Comparison of ENCODE assay signal across 1 cellular context in the genomic region with DNA sequence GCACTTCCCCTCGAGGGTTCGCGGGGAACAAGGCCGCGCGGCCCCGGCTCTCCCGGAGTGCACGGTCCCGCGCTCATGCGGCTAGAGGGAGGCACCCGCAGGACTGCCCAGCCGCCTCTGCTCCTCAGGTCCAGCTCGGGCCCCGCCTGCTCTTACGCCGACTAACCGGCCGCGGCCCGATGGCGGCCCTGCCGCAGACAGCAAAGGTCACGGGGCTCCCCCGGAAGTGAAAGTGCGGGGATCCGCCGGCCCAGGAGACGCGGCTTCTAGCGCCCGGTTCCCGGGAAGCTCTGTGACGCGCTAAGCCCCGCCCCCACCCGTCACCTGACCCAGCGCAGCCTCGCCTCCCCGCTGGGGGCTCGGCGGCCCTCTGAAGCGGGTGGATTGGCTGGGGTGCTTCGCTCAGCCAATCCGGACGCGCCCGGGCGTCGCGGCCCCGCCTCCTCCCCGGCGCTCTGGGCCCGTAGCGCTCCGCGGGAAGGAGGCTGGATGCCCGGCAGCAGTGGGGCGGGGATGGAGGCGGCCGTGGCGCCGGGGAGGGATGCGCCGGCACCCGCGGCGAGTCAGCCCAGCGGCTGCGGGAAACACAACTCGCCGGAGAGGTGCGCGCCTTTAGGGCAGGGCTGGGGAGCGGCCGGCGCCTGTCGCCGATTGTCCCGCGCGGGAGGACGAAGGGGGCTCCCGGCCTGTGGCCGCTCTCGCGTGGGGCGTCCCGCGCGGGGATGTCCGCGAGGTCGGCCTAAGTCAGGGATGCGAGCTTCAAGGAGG.
A peak's percentile ranks its signal among the peaks of the same experiment; 100 is the strongest.
TF ChIP-seq lines count a peak whose summit lies in the region.

A gene with protein sequence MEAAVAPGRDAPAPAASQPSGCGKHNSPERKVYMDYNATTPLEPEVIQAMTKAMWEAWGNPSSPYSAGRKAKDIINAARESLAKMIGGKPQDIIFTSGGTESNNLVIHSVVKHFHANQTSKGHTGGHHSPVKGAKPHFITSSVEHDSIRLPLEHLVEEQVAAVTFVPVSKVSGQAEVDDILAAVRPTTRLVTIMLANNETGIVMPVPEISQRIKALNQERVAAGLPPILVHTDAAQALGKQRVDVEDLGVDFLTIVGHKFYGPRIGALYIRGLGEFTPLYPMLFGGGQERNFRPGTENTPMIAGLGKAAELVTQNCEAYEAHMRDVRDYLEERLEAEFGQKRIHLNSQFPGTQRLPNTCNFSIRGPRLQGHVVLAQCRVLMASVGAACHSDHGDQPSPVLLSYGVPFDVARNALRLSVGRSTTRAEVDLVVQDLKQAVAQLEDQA (plus strand): TSS at position 460 of the 768 bp plus-strand sequence. CDS start 54 bp downstream, at position 514.

TF ChIP-seq in HepG2, 621 proteins besides CTCF, POLR2A, EP300 and RAD21 (continued from another document and continues in another):
- TF ChIP-seq, protein P1, sequence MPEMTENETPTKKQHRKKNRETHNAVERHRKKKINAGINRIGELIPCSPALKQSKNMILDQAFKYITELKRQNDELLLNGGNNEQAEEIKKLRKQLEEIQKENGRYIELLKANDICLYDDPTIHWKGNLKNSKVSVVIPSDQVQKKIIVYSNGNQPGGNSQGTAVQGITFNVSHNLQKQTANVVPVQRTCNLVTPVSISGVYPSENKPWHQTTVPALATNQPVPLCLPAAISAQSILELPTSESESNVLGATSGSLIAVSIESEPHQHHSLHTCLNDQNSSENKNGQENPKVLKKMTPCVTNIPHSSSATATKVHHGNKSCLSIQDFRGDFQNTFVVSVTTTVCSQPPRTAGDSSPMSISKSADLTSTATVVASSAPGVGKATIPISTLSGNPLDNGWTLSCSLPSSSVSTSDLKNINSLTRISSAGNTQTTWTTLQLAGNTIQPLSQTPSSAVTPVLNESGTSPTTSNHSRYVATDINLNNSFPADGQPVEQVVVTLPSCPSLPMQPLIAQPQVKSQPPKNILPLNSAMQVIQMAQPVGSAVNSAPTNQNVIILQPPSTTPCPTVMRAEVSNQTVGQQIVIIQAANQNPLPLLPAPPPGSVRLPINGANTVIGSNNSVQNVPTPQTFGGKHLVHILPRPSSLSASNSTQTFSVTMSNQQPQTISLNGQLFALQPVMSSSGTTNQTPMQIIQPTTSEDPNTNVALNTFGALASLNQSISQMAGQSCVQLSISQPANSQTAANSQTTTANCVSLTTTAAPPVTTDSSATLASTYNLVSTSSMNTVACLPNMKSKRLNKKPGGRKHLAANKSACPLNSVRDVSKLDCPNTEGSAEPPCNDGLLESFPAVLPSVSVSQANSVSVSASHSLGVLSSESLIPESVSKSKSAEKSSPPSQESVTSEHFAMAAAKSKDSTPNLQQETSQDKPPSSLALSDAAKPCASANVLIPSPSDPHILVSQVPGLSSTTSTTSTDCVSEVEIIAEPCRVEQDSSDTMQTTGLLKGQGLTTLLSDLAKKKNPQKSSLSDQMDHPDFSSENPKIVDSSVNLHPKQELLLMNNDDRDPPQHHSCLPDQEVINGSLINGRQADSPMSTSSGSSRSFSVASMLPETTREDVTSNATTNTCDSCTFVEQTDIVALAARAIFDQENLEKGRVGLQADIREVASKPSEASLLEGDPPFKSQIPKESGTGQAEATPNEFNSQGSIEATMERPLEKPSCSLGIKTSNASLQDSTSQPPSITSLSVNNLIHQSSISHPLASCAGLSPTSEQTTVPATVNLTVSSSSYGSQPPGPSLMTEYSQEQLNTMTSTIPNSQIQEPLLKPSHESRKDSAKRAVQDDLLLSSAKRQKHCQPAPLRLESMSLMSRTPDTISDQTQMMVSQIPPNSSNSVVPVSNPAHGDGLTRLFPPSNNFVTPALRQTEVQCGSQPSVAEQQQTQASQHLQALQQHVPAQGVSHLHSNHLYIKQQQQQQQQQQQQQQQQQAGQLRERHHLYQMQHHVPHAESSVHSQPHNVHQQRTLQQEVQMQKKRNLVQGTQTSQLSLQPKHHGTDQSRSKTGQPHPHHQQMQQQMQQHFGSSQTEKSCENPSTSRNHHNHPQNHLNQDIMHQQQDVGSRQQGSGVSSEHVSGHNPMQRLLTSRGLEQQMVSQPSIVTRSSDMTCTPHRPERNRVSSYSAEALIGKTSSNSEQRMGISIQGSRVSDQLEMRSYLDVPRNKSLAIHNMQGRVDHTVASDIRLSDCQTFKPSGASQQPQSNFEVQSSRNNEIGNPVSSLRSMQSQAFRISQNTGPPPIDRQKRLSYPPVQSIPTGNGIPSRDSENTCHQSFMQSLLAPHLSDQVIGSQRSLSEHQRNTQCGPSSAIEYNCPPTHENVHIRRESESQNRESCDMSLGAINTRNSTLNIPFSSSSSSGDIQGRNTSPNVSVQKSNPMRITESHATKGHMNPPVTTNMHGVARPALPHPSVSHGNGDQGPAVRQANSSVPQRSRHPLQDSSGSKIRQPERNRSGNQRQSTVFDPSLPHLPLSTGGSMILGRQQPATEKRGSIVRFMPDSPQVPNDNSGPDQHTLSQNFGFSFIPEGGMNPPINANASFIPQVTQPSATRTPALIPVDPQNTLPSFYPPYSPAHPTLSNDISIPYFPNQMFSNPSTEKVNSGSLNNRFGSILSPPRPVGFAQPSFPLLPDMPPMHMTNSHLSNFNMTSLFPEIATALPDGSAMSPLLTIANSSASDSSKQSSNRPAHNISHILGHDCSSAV (CRISPR knock-in tag; IDR thresholded peaks at IDR 0.05; ENCODE audit: borderline replicate concordance) = no peak
- TF ChIP-seq, protein P2, sequence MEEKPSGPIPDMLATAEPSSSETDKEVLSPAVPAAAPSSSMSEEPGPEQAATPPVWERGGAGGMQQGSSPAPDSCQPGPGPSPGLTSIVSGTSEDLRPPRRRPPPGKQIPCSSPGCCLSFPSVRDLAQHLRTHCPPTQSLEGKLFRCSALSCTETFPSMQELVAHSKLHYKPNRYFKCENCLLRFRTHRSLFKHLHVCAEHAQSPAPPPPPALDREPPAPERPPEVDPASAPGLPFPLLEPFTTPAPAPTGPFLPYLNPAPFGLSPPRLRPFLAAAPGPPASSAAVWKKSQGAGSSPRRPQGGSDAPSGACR (CRISPR knock-in tag; IDR thresholded peaks at IDR 0.05) = peak; percentile 85; the same call in 1 of the 2 replicates
- TF ChIP-seq JARID2 (CRISPR knock-in tag; IDR thresholded peaks at IDR 0.05; ENCODE audit: insufficient replicate concordance) (peak; percentile 95), MYNN (CRISPR knock-in tag; IDR thresholded peaks at IDR 0.05; ENCODE audit: low read depth) (no peak; the same call in 1 of the 2 replicates), SRY (CRISPR knock-in tag; IDR thresholded peaks at IDR 0.05) (peak; percentile 61), ZNF761 (CRISPR knock-in tag; conservative IDR thresholded peaks at IDR 0.05) (0 out of 2 replicates have a peak, but pooled peaks have one; percentile 34), PAWR (CRISPR knock-in tag; IDR thresholded peaks at IDR 0.05; ENCODE audit: borderline replicate concordance) (peak; percentile 70; the same call in 1 of the 2 replicates), ZNF121 (CRISPR knock-in tag; IDR thresholded peaks at IDR 0.05) (peak; percentile 77), ZMYM4 (CRISPR knock-in tag; IDR thresholded peaks at IDR 0.05) (peak; percentile 85), KDM4B (CRISPR knock-in tag; IDR thresholded peaks at IDR 0.05) (peak; percentile 61; the same call in 1 of the 2 replicates), CENPT (CRISPR knock-in tag; IDR thresholded peaks at IDR 0.05; ENCODE audit: low read depth) (no peak), IKZF4 (CRISPR knock-in tag; IDR thresholded peaks at IDR 0.05; ENCODE audit: borderline replicate concordance, low read depth, not compliant biosample characterization) (peak; percentile 49), HOXA7 (CRISPR knock-in tag; IDR thresholded peaks at IDR 0.05) (0 out of 2 replicates have a peak, but pooled peaks have one; percentile 14), TAF15 (IDR thresholded peaks at IDR 0.05; ENCODE audit: low read depth, low read length, poor library complexity, severe bottlenecking) (no peak), PHF20 (CRISPR knock-in tag; IDR thresholded peaks at IDR 0.05) (peak; percentile 97), ZNF501 (CRISPR knock-in tag; IDR thresholded peaks at IDR 0.05) (peak; percentile 100), SOX6 (IDR thresholded peaks at IDR 0.05) (no peak), SOX6 (CRISPR knock-in tag; IDR thresholded peaks at IDR 0.05) (peak; percentile 83), ZNF589 (CRISPR knock-in tag; conservative IDR thresholded peaks at IDR 0.05) (0 out of 2 replicates have a peak, but pooled peaks have one; percentile 86), RFXAP (CRISPR knock-in tag; IDR thresholded peaks at IDR 0.05; ENCODE audit: borderline replicate concordance) (peak; percentile 89; the same call in 1 of the 2 replicates), ZNF7 (CRISPR knock-in tag; IDR thresholded peaks at IDR 0.05) (peak; percentile 47; the same call in 1 of the 2 replicates), JDP2 (CRISPR knock-in tag; IDR thresholded peaks at IDR 0.05; ENCODE audit: borderline replicate concordance) (no peak), U2AF2 (IDR thresholded peaks at IDR 0.05; ENCODE audit: low read depth, low read length) (peak; percentile 68; the same call in 1 of the 2 replicates), TOPORS (CRISPR knock-in tag; IDR thresholded peaks at IDR 0.05) (no peak), ZFP36L1 (CRISPR knock-in tag; IDR thresholded peaks at IDR 0.05) (0 out of 2 replicates have a peak, but pooled peaks have one; percentile 47), ZNF256 (CRISPR knock-in tag; conservative IDR thresholded peaks at IDR 0.05) (peak; percentile 68; the same call in 1 of the 2 replicates), HNRNPLL (IDR thresholded peaks at IDR 0.05; ENCODE audit: low read depth, low read length, poor library complexity, severe bottlenecking) (peak; percentile 81), ZNF136 (CRISPR knock-in tag; IDR thresholded peaks at IDR 0.05; ENCODE audit: low read depth) (peak; percentile 86; the same call in 1 of the 2 replicates), PCBP2 (optimal IDR thresholded peaks at IDR 0.05; ENCODE audit: low read depth, low read length, poor library complexity, severe bottlenecking) (no peak), MTA1 (CRISPR knock-in tag; IDR thresholded peaks at IDR 0.05; ENCODE audit: borderline replicate concordance) (peak; percentile 44; the same call in 1 of the 2 replicates)
- TF ChIP-seq, protein P3, sequence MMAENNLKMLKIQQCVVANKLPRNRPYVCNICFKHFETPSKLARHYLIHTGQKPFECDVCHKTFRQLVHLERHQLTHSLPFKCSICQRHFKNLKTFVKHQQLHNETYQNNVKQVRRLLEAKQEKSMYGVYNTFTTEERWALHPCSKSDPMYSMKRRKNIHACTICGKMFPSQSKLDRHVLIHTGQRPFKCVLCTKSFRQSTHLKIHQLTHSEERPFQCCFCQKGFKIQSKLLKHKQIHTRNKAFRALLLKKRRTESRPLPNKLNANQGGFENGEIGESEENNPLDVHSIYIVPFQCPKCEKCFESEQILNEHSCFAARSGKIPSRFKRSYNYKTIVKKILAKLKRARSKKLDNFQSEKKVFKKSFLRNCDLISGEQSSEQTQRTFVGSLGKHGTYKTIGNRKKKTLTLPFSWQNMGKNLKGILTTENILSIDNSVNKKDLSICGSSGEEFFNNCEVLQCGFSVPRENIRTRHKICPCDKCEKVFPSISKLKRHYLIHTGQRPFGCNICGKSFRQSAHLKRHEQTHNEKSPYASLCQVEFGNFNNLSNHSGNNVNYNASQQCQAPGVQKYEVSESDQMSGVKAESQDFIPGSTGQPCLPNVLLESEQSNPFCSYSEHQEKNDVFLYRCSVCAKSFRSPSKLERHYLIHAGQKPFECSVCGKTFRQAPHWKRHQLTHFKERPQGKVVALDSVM (CRISPR knock-in tag; IDR thresholded peaks at IDR 0.05) = peak; percentile 75
- TF ChIP-seq, protein P4, sequence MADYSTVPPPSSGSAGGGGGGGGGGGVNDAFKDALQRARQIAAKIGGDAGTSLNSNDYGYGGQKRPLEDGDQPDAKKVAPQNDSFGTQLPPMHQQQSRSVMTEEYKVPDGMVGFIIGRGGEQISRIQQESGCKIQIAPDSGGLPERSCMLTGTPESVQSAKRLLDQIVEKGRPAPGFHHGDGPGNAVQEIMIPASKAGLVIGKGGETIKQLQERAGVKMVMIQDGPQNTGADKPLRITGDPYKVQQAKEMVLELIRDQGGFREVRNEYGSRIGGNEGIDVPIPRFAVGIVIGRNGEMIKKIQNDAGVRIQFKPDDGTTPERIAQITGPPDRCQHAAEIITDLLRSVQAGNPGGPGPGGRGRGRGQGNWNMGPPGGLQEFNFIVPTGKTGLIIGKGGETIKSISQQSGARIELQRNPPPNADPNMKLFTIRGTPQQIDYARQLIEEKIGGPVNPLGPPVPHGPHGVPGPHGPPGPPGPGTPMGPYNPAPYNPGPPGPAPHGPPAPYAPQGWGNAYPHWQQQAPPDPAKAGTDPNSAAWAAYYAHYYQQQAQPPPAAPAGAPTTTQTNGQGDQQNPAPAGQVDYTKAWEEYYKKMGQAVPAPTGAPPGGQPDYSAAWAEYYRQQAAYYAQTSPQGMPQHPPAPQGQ (CRISPR knock-in tag; IDR thresholded peaks at IDR 0.05; ENCODE audit: borderline replicate concordance) = no peak; the same call in 1 of the 2 replicates
- TF ChIP-seq, protein P5, sequence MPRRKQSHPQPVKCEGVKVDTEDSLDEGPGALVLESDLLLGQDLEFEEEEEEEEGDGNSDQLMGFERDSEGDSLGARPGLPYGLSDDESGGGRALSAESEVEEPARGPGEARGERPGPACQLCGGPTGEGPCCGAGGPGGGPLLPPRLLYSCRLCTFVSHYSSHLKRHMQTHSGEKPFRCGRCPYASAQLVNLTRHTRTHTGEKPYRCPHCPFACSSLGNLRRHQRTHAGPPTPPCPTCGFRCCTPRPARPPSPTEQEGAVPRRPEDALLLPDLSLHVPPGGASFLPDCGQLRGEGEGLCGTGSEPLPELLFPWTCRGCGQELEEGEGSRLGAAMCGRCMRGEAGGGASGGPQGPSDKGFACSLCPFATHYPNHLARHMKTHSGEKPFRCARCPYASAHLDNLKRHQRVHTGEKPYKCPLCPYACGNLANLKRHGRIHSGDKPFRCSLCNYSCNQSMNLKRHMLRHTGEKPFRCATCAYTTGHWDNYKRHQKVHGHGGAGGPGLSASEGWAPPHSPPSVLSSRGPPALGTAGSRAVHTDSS (CRISPR knock-in tag; conservative IDR thresholded peaks at IDR 0.05) = no peak
- TF ChIP-seq, protein P6, sequence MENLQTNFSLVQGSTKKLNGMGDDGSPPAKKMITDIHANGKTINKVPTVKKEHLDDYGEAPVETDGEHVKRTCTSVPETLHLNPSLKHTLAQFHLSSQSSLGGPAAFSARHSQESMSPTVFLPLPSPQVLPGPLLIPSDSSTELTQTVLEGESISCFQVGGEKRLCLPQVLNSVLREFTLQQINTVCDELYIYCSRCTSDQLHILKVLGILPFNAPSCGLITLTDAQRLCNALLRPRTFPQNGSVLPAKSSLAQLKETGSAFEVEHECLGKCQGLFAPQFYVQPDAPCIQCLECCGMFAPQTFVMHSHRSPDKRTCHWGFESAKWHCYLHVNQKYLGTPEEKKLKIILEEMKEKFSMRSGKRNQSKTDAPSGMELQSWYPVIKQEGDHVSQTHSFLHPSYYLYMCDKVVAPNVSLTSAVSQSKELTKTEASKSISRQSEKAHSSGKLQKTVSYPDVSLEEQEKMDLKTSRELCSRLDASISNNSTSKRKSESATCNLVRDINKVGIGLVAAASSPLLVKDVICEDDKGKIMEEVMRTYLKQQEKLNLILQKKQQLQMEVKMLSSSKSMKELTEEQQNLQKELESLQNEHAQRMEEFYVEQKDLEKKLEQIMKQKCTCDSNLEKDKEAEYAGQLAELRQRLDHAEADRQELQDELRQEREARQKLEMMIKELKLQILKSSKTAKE (CRISPR knock-in tag; IDR thresholded peaks at IDR 0.05; ENCODE audit: borderline replicate concordance) = peak; percentile 39; the same call in 1 of the 2 replicates
